In genomic region chr3:72241525-72241924, GRCh38 we compare ENCODE assay signal across 33 cellular contexts.
"Had no signal": no experiment of that assay in that cellular context is flagged by ENCODE, and none has a peak within 500 bp of the region (broad histone marks: within the 10 kb centered on the region; RNA-seq: fewer than 3 reads in every experiment).

No MANE protein-coding gene starts in this region.

- H3K4me3 ChIP-seq: ascending aorta, cardiac muscle cell had no signal

- H3K27me3 Mint-ChIP-seq: activated CD8-positive, alpha-beta T cell treated with anti-CD3 and anti-CD28 coated beads for 36 hours; activated naive CD4-positive, alpha-beta T cell treated with anti-CD3 and anti-CD28 coated beads, Interleukin-2, amount 50 U/mL, for 24 hours; activated naive CD8-positive, alpha-beta T cell; activated naive CD8-positive, alpha-beta T cell treated with anti-CD3 and anti-CD28 coated beads, Interleukin-2, amount 10 ng/mL, durations not matched to agents 7 days and 5 days had no signal

- H3K27ac ChIP-seq: ascending aorta, cardiac muscle cell, WERI-Rb-1 had no signal

- H3K27me3 ChIP-seq: ascending aorta, cardiac muscle cell had no signal

- H3K9me3 Mint-ChIP-seq: activated CD8-positive, alpha-beta T cell treated with anti-CD3 and anti-CD28 coated beads for 36 hours; activated naive CD4-positive, alpha-beta T cell treated with anti-CD3 and anti-CD28 coated beads, Interleukin-2, amount 50 U/mL, for 24 hours; activated naive CD8-positive, alpha-beta T cell treated with anti-CD3 and anti-CD28 coated beads, Interleukin-2, amount 10 ng/mL, durations not matched to agents 7 days and 5 days; activated T-helper 2 cell treated with anti-CD3 and anti-CD28 coated beads, Interferon-gamma antibody, Interleukin-2, Interleukin-4, amounts not matched to agents 10 μg/mL and 5 μg/mL and 100 μg/mL, durations not matched to agents 14 hours and 24 hours and 36 hours; T-helper 1 cell treated with Interleukin-12 subunit alpha and Interleukin-12 subunit beta and Interleukin-4 antibody, amounts not matched to agents 30 μg/mL and 1 μg/mL, for 36 hours; T-helper 2 cell treated with Interferon-gamma antibody and Interleukin-4, amounts not matched to agents 5 μg/mL and 100 μg/mL, for 36 hours had no signal

- H3K9me3 ChIP-seq: ascending aorta had no signal

- H3K36me3 Mint-ChIP-seq: activated naive CD4-positive, alpha-beta T cell treated with anti-CD3 and anti-CD28 coated beads, Interleukin-2, amount 10 ng/mL, durations not matched to agents 7 days and 5 days; activated naive CD4-positive, alpha-beta T cell treated with anti-CD3 and anti-CD28 coated beads, Interleukin-2, amount 50 U/mL, for 24 hours; activated naive CD8-positive, alpha-beta T cell; brain; WTC11 had no signal

- H3K27ac Mint-ChIP-seq: activated CD4-positive, alpha-beta T cell treated with anti-CD3 and anti-CD28 coated beads, Interleukin-2, amount 10 ng/mL, durations not matched to agents 24 days and 14 days; activated CD8-positive, alpha-beta T cell treated with anti-CD3 and anti-CD28 coated beads for 36 hours; activated naive CD4-positive, alpha-beta T cell treated with anti-CD3 and anti-CD28 coated beads, Interleukin-2, amount 10 ng/mL, durations not matched to agents 7 days and 5 days; activated naive CD4-positive, alpha-beta T cell treated with anti-CD3 and anti-CD28 coated beads, Interleukin-2, amount 50 U/mL, for 24 hours; activated naive CD8-positive, alpha-beta T cell; activated naive CD8-positive, alpha-beta T cell treated with anti-CD3 and anti-CD28 coated beads, Interleukin-2, amount 10 ng/mL, durations not matched to agents 7 days and 5 days; activated naive CD8-positive, alpha-beta T cell treated with anti-CD3 and anti-CD28 coated beads, Interleukin-2, amount 50 U/mL, for 24 hours; activated T-helper 2 cell treated with anti-CD3 and anti-CD28 coated beads, Interferon-gamma antibody, Interleukin-2, Interleukin-4, amounts not matched to agents 10 μg/mL and 5 μg/mL and 100 μg/mL, durations not matched to agents 14 hours and 24 hours and 36 hours; T-helper 1 cell treated with Interleukin-12 subunit alpha and Interleukin-12 subunit beta and Interleukin-4 antibody, amounts not matched to agents 30 μg/mL and 1 μg/mL, for 36 hours; T-helper 2 cell treated with Interferon-gamma antibody and Interleukin-4, amounts not matched to agents 5 μg/mL and 100 μg/mL, for 36 hours; WTC11 had no signal

- ATAC-seq: activated CD4-positive, CD25-positive, alpha-beta regulatory T cell treated with anti-CD3 and anti-CD28 coated beads, Interleukin-2, amount 50 U/mL, for 24 hours; activated CD8-positive, alpha-beta T cell treated with anti-CD3 and anti-CD28 coated beads for 36 hours; activated naive CD8-positive, alpha-beta T cell treated with anti-CD3 and anti-CD28 coated beads, Interleukin-2, amount 50 U/mL, for 24 hours; WTC11 had no signal

- H3K4me1 Mint-ChIP-seq: activated CD4-positive, alpha-beta T cell treated with anti-CD3 and anti-CD28 coated beads, Interleukin-2, amount 10 ng/mL, durations not matched to agents 24 days and 14 days; activated naive CD4-positive, alpha-beta T cell treated with anti-CD3 and anti-CD28 coated beads, Interleukin-2, amount 10 ng/mL, durations not matched to agents 7 days and 5 days; activated naive CD8-positive, alpha-beta T cell treated with anti-CD3 and anti-CD28 coated beads, Interleukin-2, amount 10 ng/mL, durations not matched to agents 7 days and 5 days had no signal

- H3K36me3 ChIP-seq: ascending aorta, cardiac muscle cell, WERI-Rb-1 had no signal

- H3K4me3 Mint-ChIP-seq: activated CD4-positive, alpha-beta T cell treated with anti-CD3 and anti-CD28 coated beads, Interleukin-2, amount 10 ng/mL, durations not matched to agents 24 days and 14 days; activated CD8-positive, alpha-beta T cell treated with anti-CD3 and anti-CD28 coated beads for 36 hours; activated naive CD4-positive, alpha-beta T cell treated with anti-CD3 and anti-CD28 coated beads, Interleukin-2, amount 10 ng/mL, durations not matched to agents 7 days and 5 days; activated naive CD4-positive, alpha-beta T cell treated with anti-CD3 and anti-CD28 coated beads, Interleukin-2, amount 50 U/mL, for 24 hours; activated naive CD8-positive, alpha-beta T cell; activated naive CD8-positive, alpha-beta T cell treated with anti-CD3 and anti-CD28 coated beads, Interleukin-2, amount 10 ng/mL, durations not matched to agents 7 days and 5 days; activated naive CD8-positive, alpha-beta T cell treated with anti-CD3 and anti-CD28 coated beads, Interleukin-2, amount 50 U/mL, for 24 hours; brain; T-helper 1 cell treated with Interleukin-12 subunit alpha and Interleukin-12 subunit beta and Interleukin-4 antibody, amounts not matched to agents 30 μg/mL and 1 μg/mL, for 36 hours; T-helper 2 cell treated with Interferon-gamma antibody and Interleukin-4, amounts not matched to agents 5 μg/mL and 100 μg/mL, for 36 hours; WTC11 had no signal

- DNase-seq: activated CD4-positive, alpha-beta T cell treated with anti-CD3 and anti-CD28 coated beads for 1 hour; activated CD4-positive, alpha-beta T cell treated with anti-CD3 and anti-CD28 coated beads for 4 hours; activated CD4-positive, alpha-beta T cell treated with anti-CD3 and anti-CD28 coated beads, Interleukin-2, amount 10 ng/mL, durations not matched to agents 24 days and 14 days; activated CD4-positive, alpha-beta T cell treated with anti-CD3 and anti-CD28 coated beads, Interleukin-2, amount 50 U/mL, for 1 hour; activated CD4-positive, alpha-beta T cell treated with anti-CD3 and anti-CD28 coated beads, Interleukin-2, amount 50 U/mL, for 48 hours; activated CD4-positive, CD25-positive, alpha-beta regulatory T cell; activated CD8-positive, alpha-beta memory T cell treated with anti-CD3 and anti-CD28 coated beads, Interleukin-2, amount 50 U/mL, for 4 hours; activated CD8-positive, alpha-beta T cell treated with anti-CD3 and anti-CD28 coated beads for 36 hours; activated effector memory CD4-positive, alpha-beta T cell treated with Interleukin-2 at 50 U/mL for 16 hours; activated gamma-delta T cell; activated naive CD4-positive, alpha-beta T cell treated with anti-CD3 and anti-CD28 coated beads, Interleukin-2, amount 10 ng/mL, durations not matched to agents 7 days and 5 days; activated naive CD4-positive, alpha-beta T cell treated with Interleukin-2 at 50 U/mL for 16 hours; activated naive CD8-positive, alpha-beta T cell treated with anti-CD3 and anti-CD28 coated beads, Interleukin-2, amount 10 ng/mL, durations not matched to agents 7 days and 5 days; activated naive CD8-positive, alpha-beta T cell treated with anti-CD3 and anti-CD28 coated beads, Interleukin-2, amount 50 U/mL, for 24 hours; activated T-cell treated with anti-CD3 and anti-CD28 coated beads for 4 hours; activated T-cell treated with anti-CD3 and anti-CD28 coated beads, Interleukin-2, amount 50 U/mL, for 1 hour; activated T-cell treated with anti-CD3 and anti-CD28 coated beads, Interleukin-2, amount 50 U/mL, for 48 hours; central memory CD4-positive, alpha-beta T cell; SW 1271; T-helper 1 cell; T-helper 2 cell; T-helper 9 cell; WERI-Rb-1 had no signal
